In genomic region chr10:5317547-5318107, GRCh38 we compare ENCODE assay signal across 7 cellular contexts.
DNase-seq lines count a peak whose midpoint lies in the region; ATAC-seq and TF ChIP-seq lines count a peak whose summit lies in the region.

No MANE protein-coding gene starts in this region.

- in situ Hi-C loops in brain microvascular endothelial cell (cut with HindIII; ENCODE audit: low pct_ligation_motif_present, low sequenced_read_pairs), result no loop called here

- peak overlapping the region; percentile 76 for H3K27ac Mint-ChIP-seq in T-helper 2 cell treated with Interferon-gamma antibody and Interleukin-4, amounts not matched to agents 5 μg/mL and 100 μg/mL, for 36 hours

- DNase-seq in T-helper 2 cell treated with Interferon-gamma antibody and Interleukin-4, amounts not matched to agents 5 μg/mL and 100 μg/mL, for 36 hours (ENCODE audit: low spot score), result peak; percentile 71
- DNase-seq in brain microvascular endothelial cell (peak; percentile 92), NCI-H748 treated with DMSO at 0.1 percent for 48 hours (lab: John Stamatoyannopoulos, UW) (no peak), HuH-7.5 (ENCODE audit: low spot score) (no peak)
- DNase-seq in stimulated activated CD4-positive, alpha-beta T cell treated with anti-CD3 and anti-CD28 coated beads, Interleukin-1b, Interleukin-23, amount 100 ng/mL, for 4 hours (ENCODE audit: low read depth in 2 of 2), result peak; percentile 67 to 69

- peaks cover 30% of the 10 kb centered on the region for H3K4me1 Mint-ChIP-seq in T-helper 2 cell treated with Interferon-gamma antibody and Interleukin-4, amounts not matched to agents 5 μg/mL and 100 μg/mL, for 36 hours (ENCODE audit: low read depth)

- ATAC-seq in HG02610 (IDR thresholded peaks at IDR 0.05; ENCODE audit: unreplicated experiment), result peak; percentile 51
- no peak for ATAC-seq in GM18867 (IDR thresholded peaks at IDR 0.05; ENCODE audit: unreplicated experiment)

- H3K4me3 ChIP-seq in brain microvascular endothelial cell (ENCODE audit: low read depth, low read length), result no peak overlapping the region

- no peaks in the 10 kb centered on the region for H3K27me3 ChIP-seq in brain microvascular endothelial cell (replicated peaks)

- H3K9me3 Mint-ChIP-seq in T-helper 2 cell treated with Interferon-gamma antibody and Interleukin-4, amounts not matched to agents 5 μg/mL and 100 μg/mL, for 36 hours, result peaks cover 12% of the 10 kb centered on the region

- TF ChIP-seq CTCF in brain microvascular endothelial cell (IDR thresholded peaks at IDR 0.05; ENCODE audit: low read depth, low read length, missing control alignments), result no peak

- H3K4me3 Mint-ChIP-seq in T-helper 2 cell treated with Interferon-gamma antibody and Interleukin-4, amounts not matched to agents 5 μg/mL and 100 μg/mL, for 36 hours, result peak overlapping the region; percentile 41

- H3K27ac ChIP-seq in brain microvascular endothelial cell, result peak overlapping the region; percentile 7

- H3K36me3 ChIP-seq in brain microvascular endothelial cell (replicated peaks), result no peaks in the 10 kb centered on the region

- peaks cover 2% of the 10 kb centered on the region for H3K27me3 Mint-ChIP-seq in T-helper 2 cell treated with Interferon-gamma antibody and Interleukin-4, amounts not matched to agents 5 μg/mL and 100 μg/mL, for 36 hours (ENCODE audit: low read depth)

- peaks cover 4% of the 10 kb centered on the region for H3K36me3 Mint-ChIP-seq in T-helper 2 cell treated with Interferon-gamma antibody and Interleukin-4, amounts not matched to agents 5 μg/mL and 100 μg/mL, for 36 hours (ENCODE audit: low read depth)

Comparison
In these comparisons a context has a peak if more than half of its experiments do, and no peak if none do; other contexts are left out.
1. DNase-seq: peak in T-helper 2 cell treated with Interferon-gamma antibody and Interleukin-4, amounts not matched to agents 5 μg/mL and 100 μg/mL, for 36 hours (single experiment), brain microvascular endothelial cell (single experiment) and stimulated activated CD4-positive, alpha-beta T cell treated with anti-CD3 and anti-CD28 coated beads, Interleukin-1b, Interleukin-23, amount 100 ng/mL, for 4 hours (2 of 2); none in NCI-H748 treated with DMSO at 0.1 percent for 48 hours (single experiment) and HuH-7.5 (single experiment).